In the genomic region with DNA sequence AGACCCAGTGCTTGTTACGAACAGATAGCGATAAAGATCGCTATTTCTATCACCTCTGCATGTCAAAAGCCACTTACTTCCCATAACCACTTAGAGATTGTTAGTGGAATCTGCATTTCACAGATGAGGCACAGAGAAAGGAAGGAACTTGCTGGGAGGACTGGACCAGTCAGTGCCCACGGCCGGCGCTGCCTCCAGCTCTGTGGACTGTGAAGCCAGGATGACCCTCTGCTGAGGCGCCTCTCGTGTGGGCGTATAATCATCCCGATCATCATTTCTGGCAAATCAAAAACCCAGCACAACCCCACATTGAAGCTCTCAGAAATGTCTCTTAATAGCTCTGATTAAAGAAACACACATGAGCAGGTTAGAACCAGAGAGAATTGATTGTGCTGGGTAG, we compare ENCODE assay signal across 24 cellular contexts.
"Had no signal": no experiment of that assay in that cellular context is flagged by ENCODE, and none has a peak within 500 bp of the region (broad histone marks: within the 10 kb centered on the region; RNA-seq: fewer than 3 reads in every experiment).

No MANE protein-coding gene starts in this region.

- H3K36me3 ChIP-seq: pancreas, stomach, tibial artery had no signal

- H3K4me3 Mint-ChIP-seq: mesothelial cell of epicardium; naive B cell; natural killer cell treated with Interleukin-12 subunit alpha and Interleukin-12 subunit beta and Interleukin-15 and Interleukin-18, amount 100 ng/mL, for 72 hours; neural crest cell; stimulated activated effector memory CD8-positive, alpha-beta T cell treated with anti-CD3 and anti-CD28 coated beads, Interleukin-12 subunit alpha, Interleukin-12 subunit beta, amount 100 ng/mL, for 72 hours; type B pancreatic cell had no signal

- H3K9me3 Mint-ChIP-seq: mesothelial cell of epicardium; naive B cell; natural killer cell treated with Interleukin-12 subunit alpha and Interleukin-12 subunit beta and Interleukin-15 and Interleukin-18, amount 100 ng/mL, for 72 hours; neural crest cell; stimulated activated effector memory CD8-positive, alpha-beta T cell treated with anti-CD3 and anti-CD28 coated beads, Interleukin-12 subunit alpha, Interleukin-12 subunit beta, amount 100 ng/mL, for 72 hours; type B pancreatic cell had no signal

- H3K27ac Mint-ChIP-seq: mesothelial cell of epicardium; naive B cell; natural killer cell treated with Interleukin-12 subunit alpha and Interleukin-12 subunit beta and Interleukin-15 and Interleukin-18, amount 100 ng/mL, for 72 hours; progenitor cell of endocrine pancreas; stimulated activated effector memory CD8-positive, alpha-beta T cell treated with anti-CD3 and anti-CD28 coated beads, Interleukin-12 subunit alpha, Interleukin-12 subunit beta, amount 100 ng/mL, for 72 hours; type B pancreatic cell had no signal

- H3K36me3 Mint-ChIP-seq: mesothelial cell of epicardium; naive B cell; natural killer cell treated with Interleukin-12 subunit alpha and Interleukin-12 subunit beta and Interleukin-15 and Interleukin-18, amount 100 ng/mL, for 72 hours; stimulated activated effector memory CD8-positive, alpha-beta T cell treated with anti-CD3 and anti-CD28 coated beads, Interleukin-12 subunit alpha, Interleukin-12 subunit beta, amount 100 ng/mL, for 72 hours; type B pancreatic cell had no signal

- H3K4me3 ChIP-seq: dorsolateral prefrontal cortex, hepatocyte, mucosa of descending colon, pancreas, smooth muscle cell, stomach, testis had no signal

- H3K9me3 ChIP-seq: mucosa of descending colon, pancreas, stomach, testis, tibial artery had no signal

- ATAC-seq: left cardiac atrium; left ventricle myocardium superior; mucosa of descending colon; natural killer cell treated with Interleukin-12 subunit alpha and Interleukin-12 subunit beta and Interleukin-15 and Interleukin-18, amount 100 ng/mL, for 72 hours; pancreas; sciatic nerve; stimulated activated effector memory CD8-positive, alpha-beta T cell treated with anti-CD3 and anti-CD28 coated beads, Interleukin-12 subunit alpha, Interleukin-12 subunit beta, amount 100 ng/mL, for 72 hours had no signal

- H3K4me1 ChIP-seq: pancreas, stomach had no signal

- DNase-seq: cerebellar nuclear complex; effector CD4-positive, alpha-beta T cell; left cardiac atrium; left ventricle myocardium superior; mesenchymal stem cell; naive B cell; stimulated activated CD4-positive, alpha-beta T cell treated with anti-CD3 and anti-CD28 coated beads, Interleukin-2, amount 100 ng/mL, for 24 hours; stimulated activated CD4-positive, alpha-beta T cell treated with anti-CD3 and anti-CD28 coated beads, Interleukin-4, amount 100 ng/mL, for 24 hours; stimulated activated naive CD4-positive, alpha-beta T cell treated with Interleukin-2 at 50 U/mL for 16 hours; stomach; testis had no signal

- H3K27ac ChIP-seq: dorsolateral prefrontal cortex, hepatocyte, pancreas, stomach, testis, tibial artery had no signal

- H3K27me3 ChIP-seq: testis had no signal

- H3K4me1 Mint-ChIP-seq: naive B cell had no signal
